13 cellular contexts compared by ENCODE assay signal in the genomic region with DNA sequence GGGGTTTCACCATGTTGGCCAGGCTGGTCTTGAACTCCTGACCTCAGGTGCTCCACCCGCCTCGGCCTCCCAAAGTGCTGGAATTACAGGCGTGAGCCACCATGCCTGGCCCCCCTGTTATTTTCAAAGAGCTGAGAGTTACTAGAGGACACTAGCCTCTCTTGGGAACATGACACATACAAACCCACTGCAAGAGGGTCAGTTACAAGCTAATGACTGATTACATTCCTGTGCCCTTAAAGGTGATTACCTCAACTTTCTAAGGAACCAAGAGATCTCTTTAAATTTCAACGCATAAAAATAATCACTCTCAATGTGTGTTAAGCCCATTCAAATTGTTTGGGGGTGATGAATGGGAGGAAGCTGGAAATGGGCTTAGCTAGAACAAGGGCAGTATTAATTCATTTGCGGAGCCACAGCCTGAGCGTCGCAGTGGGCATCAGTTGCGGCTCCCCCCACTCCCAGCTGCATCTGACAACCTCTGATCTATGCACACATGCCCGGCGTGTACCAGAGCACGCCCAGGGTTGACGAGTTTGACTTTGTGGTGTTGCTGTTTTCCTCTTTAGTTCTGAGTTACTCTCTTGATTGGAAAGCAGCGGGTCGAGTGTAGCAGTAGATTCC.
A peak's percentile ranks its signal among the peaks of the same experiment; 100 is the strongest.
DNase-seq lines count a peak whose midpoint lies in the region; ATAC-seq and TF ChIP-seq lines count a peak whose summit lies in the region.
"Had no signal": no experiment of that assay in that cellular context is flagged by ENCODE, and none has a peak within 500 bp of the region (broad histone marks: within the 10 kb centered on the region; RNA-seq: fewer than 3 reads in every experiment).

No MANE protein-coding gene starts in this region.

- no peaks in the 10 kb centered on the region for H3K9me3 Mint-ChIP-seq in osteocyte (ENCODE audit: unreplicated experiment)
- H3K9me3 Mint-ChIP-seq in T-helper 2 cell treated with Interferon-gamma antibody and Interleukin-4, amounts not matched to agents 5 μg/mL and 100 μg/mL, for 36 hours: no peaks in the 10 kb centered on the region
- H3K9me3 Mint-ChIP-seq: CD14-positive monocyte had no signal

- H3K4me1 Mint-ChIP-seq in osteocyte (ENCODE audit: unreplicated experiment): peaks cover 54% of the 10 kb centered on the region
- peaks cover 1% of the 10 kb centered on the region for H3K4me1 Mint-ChIP-seq in T-helper 2 cell treated with Interferon-gamma antibody and Interleukin-4, amounts not matched to agents 5 μg/mL and 100 μg/mL, for 36 hours (ENCODE audit: low read depth)

- H3K27ac Mint-ChIP-seq in osteocyte (ENCODE audit: unreplicated experiment): peak overlapping the region; percentile 91
- H3K27ac Mint-ChIP-seq in T-helper 2 cell treated with Interferon-gamma antibody and Interleukin-4, amounts not matched to agents 5 μg/mL and 100 μg/mL, for 36 hours: no peak overlapping the region

- H3K9ac ChIP-seq in SK-N-MC (ENCODE audit: insufficient read length): no peak overlapping the region

- peak overlapping the region; percentile 59 for H3K4me3 Mint-ChIP-seq in osteocyte (ENCODE audit: unreplicated experiment)
- no peak overlapping the region for H3K4me3 Mint-ChIP-seq in T-helper 2 cell treated with Interferon-gamma antibody and Interleukin-4, amounts not matched to agents 5 μg/mL and 100 μg/mL, for 36 hours

- no peak for ATAC-seq in HG03097 (IDR thresholded peaks at IDR 0.05; ENCODE audit: low FRiP score, unreplicated experiment)

- DNase-seq in AG04450 (ENCODE audit: low read depth, low spot score) (no peak), SK-N-MC (ENCODE audit: low read depth, low spot score) (no peak), fibroblast of mammary gland (ENCODE audit: low read depth) (peak; percentile 69), osteocyte (ENCODE audit: extremely low spot score, unreplicated experiment) (no peak), ecto neural progenitor cell (ENCODE audit: low spot score) (no peak), NCI-H226 (no peak)
- no peak for DNase-seq in T-helper 2 cell treated with Interferon-gamma antibody and Interleukin-4, amounts not matched to agents 5 μg/mL and 100 μg/mL, for 36 hours (ENCODE audit: low spot score)
- DNase-seq: activated naive CD4-positive, alpha-beta T cell treated with Interleukin-2 at 50 U/mL for 16 hours; NCI-H446 treated with DMSO at 0.1 percent for 48 hours; stimulated activated CD4-positive, alpha-beta T cell treated with anti-CD3 and anti-CD28 coated beads, Interleukin-12 subunit alpha, Interleukin-12 subunit beta, amount 100 ng/mL, for 4 hours had no signal

- CTCF ChIA-PET in AG04450 (lab: Charles Lee): interaction anchor here (0.6 to 1.4 kb wide), 4 partner anchors 78 to 218 kb away, joined by 3 to 6 read pairs (median 4); no protein-coding TSS in a partner anchor

- TF ChIP-seq CTCF in AG04450 (IDR thresholded peaks at IDR 0.05; ENCODE audit: low read depth, low read length): no peak
- no peak for TF ChIP-seq CTCF in fibroblast of mammary gland (conservative IDR thresholded peaks at IDR 0.05; ENCODE audit: control insufficient read depth, insufficient read depth, low read depth, low read length)
- no peak for TF ChIP-seq CTCF in osteocyte (IDR thresholded peaks at IDR 0.05)

- H3K4me3 ChIP-seq in AG04450 (ENCODE audit: low read depth, low read length) (peak overlapping the region; percentile 38), SK-N-MC (peak overlapping the region; percentile 52; the same call in 1 of the 2 replicates), fibroblast of mammary gland (ENCODE audit: control insufficient read depth, low read depth, low read length) (peak overlapping the region; percentile 12)
- H3K4me3 ChIP-seq: HAP-1 had no signal

- H3K36me3 Mint-ChIP-seq in osteocyte (ENCODE audit: unreplicated experiment): no peaks in the 10 kb centered on the region
- H3K36me3 Mint-ChIP-seq in T-helper 2 cell treated with Interferon-gamma antibody and Interleukin-4, amounts not matched to agents 5 μg/mL and 100 μg/mL, for 36 hours (ENCODE audit: low read depth): no peaks in the 10 kb centered on the region
- H3K36me3 Mint-ChIP-seq: CD14-positive monocyte had no signal

- H3K27me3 Mint-ChIP-seq in osteocyte (ENCODE audit: unreplicated experiment): no peaks in the 10 kb centered on the region
- peaks cover 15% of the 10 kb centered on the region for H3K27me3 Mint-ChIP-seq in T-helper 2 cell treated with Interferon-gamma antibody and Interleukin-4, amounts not matched to agents 5 μg/mL and 100 μg/mL, for 36 hours (ENCODE audit: low read depth)

- H3K36me3 ChIP-seq in SK-N-MC (ENCODE audit: insufficient read depth, low read length): no peaks in the 10 kb centered on the region
- H3K36me3 ChIP-seq: HAP-1 had no signal

- H3K27ac ChIP-seq in AG04450 (ENCODE audit: low read depth, low read length) (no peak overlapping the region), SK-N-MC (no peak overlapping the region)

- H3K27me3 ChIP-seq in AG04450 (ENCODE audit: control insufficient read depth, insufficient read depth, low read length): peaks cover 2% of the 10 kb centered on the region

- POLR2A ChIA-PET in AG04450 (lab: Yijun Ruan, JAX): interaction anchor here (0.6 to 0.8 kb wide), 2 partner anchors 34 to 83 kb away, joined by 3 read pairs; no protein-coding TSS in a partner anchor

- no peaks in the 10 kb centered on the region for H3K9me3 ChIP-seq in AG04450 (ENCODE audit: control insufficient read depth, insufficient read depth, low read length)
- H3K9me3 ChIP-seq in SK-N-MC (ENCODE audit: low read depth, low read length): no peaks in the 10 kb centered on the region
- H3K9me3 ChIP-seq: HAP-1 had no signal
